23 cellular contexts compared by ENCODE assay signal in the genomic region with DNA sequence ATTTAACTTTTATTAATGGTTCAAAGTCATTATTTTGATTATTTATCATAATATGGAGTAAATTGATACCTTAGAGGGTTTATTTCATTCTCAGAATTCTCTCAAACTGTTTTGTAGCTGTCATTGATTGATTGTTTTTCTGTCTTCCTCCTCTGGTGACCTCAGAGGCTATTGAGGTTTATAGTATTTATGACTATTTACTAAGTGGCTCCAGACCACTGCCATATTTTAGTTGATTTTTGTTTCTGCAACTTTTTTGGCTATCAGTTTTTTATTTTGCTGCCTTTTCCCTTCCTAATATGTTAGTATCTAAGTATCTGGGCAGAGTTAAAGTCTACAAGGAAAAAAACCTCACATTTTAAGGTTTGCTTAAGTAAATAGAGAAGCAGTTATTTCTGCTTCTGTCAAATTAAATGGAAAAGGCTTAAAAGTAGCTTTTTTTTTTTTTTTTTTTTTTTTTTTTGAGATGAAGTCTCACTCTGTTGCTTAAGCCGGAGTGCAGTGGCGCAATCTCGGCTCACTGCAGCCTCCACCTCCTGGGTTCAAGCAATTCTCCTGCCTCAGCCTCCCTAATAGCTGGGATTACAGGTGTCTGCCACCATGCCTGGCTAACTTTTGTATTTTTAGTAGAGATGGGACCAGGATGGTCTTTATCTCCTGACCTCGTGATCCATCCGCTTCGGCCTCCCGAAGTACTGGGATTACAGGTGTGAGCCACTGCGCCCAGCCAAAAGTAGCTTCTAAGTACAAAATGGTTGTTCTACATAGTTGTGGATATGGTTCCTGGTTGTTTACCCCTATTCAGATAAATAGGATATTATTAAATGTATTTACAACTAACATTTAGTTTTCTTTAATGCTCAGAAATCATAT. TPM values are rescaled to one million over a fixed set of nuclear protein-coding genes. Genes with fewer than 3 reads are reported as not detected.
DNase-seq lines count a peak whose midpoint lies in the region; ATAC-seq and TF ChIP-seq lines count a peak whose summit lies in the region.
"Had no signal": no experiment of that assay in that cellular context is flagged by ENCODE, and none has a peak within 500 bp of the region (broad histone marks: within the 10 kb centered on the region; RNA-seq: fewer than 3 reads in every experiment).

No MANE protein-coding gene starts in this region.

- no peak for DNase-seq in activated naive CD4-positive, alpha-beta T cell (lab: John Stamatoyannopoulos, UW)
- no peak for DNase-seq in activated T-helper 1 cell treated with anti-CD3 and anti-CD28 coated beads, Interleukin-12 subunit alpha, Interleukin-12 subunit beta, Interleukin-2, Interleukin-4 antibody, amounts not matched to agents 30 ng/mL and 10 ng/mL and 1 ng/mL, durations not matched to agents 14 hours and 24 hours and 36 hours (ENCODE audit: low spot score)
- DNase-seq in psoas muscle (no peak), chondrocyte (ENCODE audit: low spot score) (no peak), mesenteric fat pad (ENCODE audit: low spot score) (no peak)
- DNase-seq: activated CD4-positive, CD25-positive, alpha-beta regulatory T cell treated with anti-CD3 and anti-CD28 coated beads, Interleukin-2, amount 50 U/mL, for 72 hours; Caco-2; GOT3; NCI-H1694 treated with DMSO at 0.1 percent for 48 hours; NCI-H526; occipital lobe; retina; stimulated activated CD4-positive, alpha-beta T cell treated with anti-CD3 and anti-CD28 coated beads, Interleukin-2, amount 100 ng/mL, for 48 hours; stimulated activated naive CD4-positive, alpha-beta T cell had no signal

- ATAC-seq in psoas muscle (no peak), GM18867 (IDR thresholded peaks at IDR 0.05; ENCODE audit: unreplicated experiment) (no peak)

- H3K27ac ChIP-seq in HEK293 (ENCODE audit: extremely low read depth, low read depth, low read length) = no peak overlapping the region
- no peak overlapping the region for H3K27ac ChIP-seq in psoas muscle
- H3K27ac ChIP-seq: breast epithelium, coronary artery, HL-60, SK-N-MC, thoracic aorta had no signal

- peaks cover 61% of the 10 kb centered on the region for H3K4me1 Mint-ChIP-seq in activated naive CD4-positive, alpha-beta T cell treated with anti-CD3 and anti-CD28 coated beads, Interleukin-2, amount 50 U/mL, for 24 hours
- H3K4me1 Mint-ChIP-seq in activated T-helper 1 cell treated with anti-CD3 and anti-CD28 coated beads, Interleukin-12 subunit alpha, Interleukin-12 subunit beta, Interleukin-2, Interleukin-4 antibody, amounts not matched to agents 30 ng/mL and 10 ng/mL and 1 ng/mL, durations not matched to agents 14 hours and 24 hours and 36 hours (ENCODE audit: low read depth) = peaks cover 69% of the 10 kb centered on the region
- H3K4me1 Mint-ChIP-seq in chondrocyte (ENCODE audit: low read depth) = peaks cover 39% of the 10 kb centered on the region

- POLR2A ChIA-PET in HEK293 (lab: Yijun Ruan, JAX) = interaction anchor here (0.6 to 4.6 kb wide), 3 partner anchors 8 to 88 kb away, joined by 4 to 24 read pairs (median 17); partner anchors contain the start of genes MDM2 and SLC35E3

- peak overlapping the region; percentile 36 for H3K4me3 Mint-ChIP-seq in activated naive CD4-positive, alpha-beta T cell treated with anti-CD3 and anti-CD28 coated beads, Interleukin-2, amount 50 U/mL, for 24 hours
- H3K4me3 Mint-ChIP-seq in activated T-helper 1 cell treated with anti-CD3 and anti-CD28 coated beads, Interleukin-12 subunit alpha, Interleukin-12 subunit beta, Interleukin-2, Interleukin-4 antibody, amounts not matched to agents 30 ng/mL and 10 ng/mL and 1 ng/mL, durations not matched to agents 14 hours and 24 hours and 36 hours = peak overlapping the region; percentile 65
- H3K4me3 Mint-ChIP-seq in chondrocyte (ENCODE audit: unreplicated experiment) = no peak overlapping the region

- H3K36me3 Mint-ChIP-seq in activated naive CD4-positive, alpha-beta T cell treated with anti-CD3 and anti-CD28 coated beads, Interleukin-2, amount 50 U/mL, for 24 hours = peaks cover 28% of the 10 kb centered on the region
- peaks cover 56% of the 10 kb centered on the region for H3K36me3 Mint-ChIP-seq in activated T-helper 1 cell treated with anti-CD3 and anti-CD28 coated beads, Interleukin-12 subunit alpha, Interleukin-12 subunit beta, Interleukin-2, Interleukin-4 antibody, amounts not matched to agents 30 ng/mL and 10 ng/mL and 1 ng/mL, durations not matched to agents 14 hours and 24 hours and 36 hours (ENCODE audit: low read depth)
- H3K36me3 Mint-ChIP-seq in chondrocyte (ENCODE audit: low read depth) = peaks cover 33% of the 10 kb centered on the region

- no peaks in the 10 kb centered on the region for H3K9me3 ChIP-seq in HEK293 (ENCODE audit: control insufficient read depth, insufficient read depth, low read depth, low read length)
- H3K9me3 ChIP-seq in psoas muscle = no peaks in the 10 kb centered on the region
- H3K9me3 ChIP-seq: breast epithelium, Caco-2, thoracic aorta had no signal

- 95 to 98% (median 98%) methylated on average over 8 of the region's 8 CpGs for WGBS in psoas muscle, 3 donors

- H3K36me3 ChIP-seq in HEK293 (ENCODE audit: control insufficient read depth in 2 of 2, insufficient read depth in 1 of 2, low read length in 2 of 2) (peaks cover 93 to 94% of the 10 kb centered on the region in 2 experiments), psoas muscle (ENCODE audit: insufficient read depth in 1 of 2, low read depth in 1 of 2) (peaks cover 0 to 100% of the 10 kb centered on the region in 2 donors)
- H3K36me3 ChIP-seq: breast epithelium had no signal

- no peaks in the 10 kb centered on the region for H3K27me3 ChIP-seq in psoas muscle (ENCODE audit: insufficient read depth in 3 of 3, low read length in 2 of 3)
- H3K27me3 ChIP-seq: breast epithelium had no signal

- intact Hi-C loops in activated T-helper 1 cell treated with anti-CD3 and anti-CD28 coated beads, Interleukin-12 subunit alpha, Interleukin-12 subunit beta, Interleukin-2, Interleukin-4 antibody, amounts not matched to agents 30 ng/mL and 10 ng/mL and 1 ng/mL, durations not matched to agents 14 hours and 24 hours and 36 hours (cut with micrococcal nuclease) = no loop called here
- intact Hi-C loops in psoas muscle (cut with DNase I) = no loop called here

- H3K27ac Mint-ChIP-seq in activated naive CD4-positive, alpha-beta T cell treated with anti-CD3 and anti-CD28 coated beads, Interleukin-2, amount 50 U/mL, for 24 hours = peak overlapping the region; percentile 85
- peak overlapping the region; percentile 11 for H3K27ac Mint-ChIP-seq in activated T-helper 1 cell treated with anti-CD3 and anti-CD28 coated beads, Interleukin-12 subunit alpha, Interleukin-12 subunit beta, Interleukin-2, Interleukin-4 antibody, amounts not matched to agents 30 ng/mL and 10 ng/mL and 1 ng/mL, durations not matched to agents 14 hours and 24 hours and 36 hours
- H3K27ac Mint-ChIP-seq in chondrocyte (ENCODE audit: unreplicated experiment) = no peak overlapping the region

- CTCF ChIA-PET in HEK293 (lab: Yijun Ruan, JAX) = interaction anchor here (0.8 to 2.7 kb wide), 3 partner anchors 14 to 19 kb away, joined by 3 to 16 read pairs (median 3); no protein-coding TSS in a partner anchor

- H3K4me3 ChIP-seq in HEK293 (ENCODE audit: low read depth, low read length) (no peak overlapping the region), psoas muscle (peak overlapping the region; percentile 93)
- H3K4me3 ChIP-seq: breast epithelium, coronary artery, lung, SK-N-MC, thoracic aorta had no signal

- H3K9me3 Mint-ChIP-seq in activated naive CD4-positive, alpha-beta T cell treated with anti-CD3 and anti-CD28 coated beads, Interleukin-2, amount 50 U/mL, for 24 hours = no peaks in the 10 kb centered on the region
- no peaks in the 10 kb centered on the region for H3K9me3 Mint-ChIP-seq in activated T-helper 1 cell treated with anti-CD3 and anti-CD28 coated beads, Interleukin-12 subunit alpha, Interleukin-12 subunit beta, Interleukin-2, Interleukin-4 antibody, amounts not matched to agents 30 ng/mL and 10 ng/mL and 1 ng/mL, durations not matched to agents 14 hours and 24 hours and 36 hours
- H3K9me3 Mint-ChIP-seq in chondrocyte (ENCODE audit: low read depth) = no peaks in the 10 kb centered on the region

- H3K4me1 ChIP-seq in HEK293 (ENCODE audit: control insufficient read depth, insufficient read depth, low read length) = 0 out of 2 replicates have a peak, but pooled peaks cover 11% of the 10 kb centered on the region
- peaks cover 37% of the 10 kb centered on the region for H3K4me1 ChIP-seq in psoas muscle
- H3K4me1 ChIP-seq: Caco-2 had no signal

- no peaks in the 10 kb centered on the region for H3K27me3 Mint-ChIP-seq in activated naive CD4-positive, alpha-beta T cell treated with anti-CD3 and anti-CD28 coated beads, Interleukin-2, amount 50 U/mL, for 24 hours
- no peaks in the 10 kb centered on the region for H3K27me3 Mint-ChIP-seq in activated T-helper 1 cell treated with anti-CD3 and anti-CD28 coated beads, Interleukin-12 subunit alpha, Interleukin-12 subunit beta, Interleukin-2, Interleukin-4 antibody, amounts not matched to agents 30 ng/mL and 10 ng/mL and 1 ng/mL, durations not matched to agents 14 hours and 24 hours and 36 hours (ENCODE audit: insufficient read depth)
- H3K27me3 Mint-ChIP-seq in chondrocyte (ENCODE audit: low read depth) = no peaks in the 10 kb centered on the region

- no peak for TF ChIP-seq CTCF in HEK293 (tag by site-specific recombination; IDR thresholded peaks at IDR 0.05)
- TF ChIP-seq CTCF in psoas muscle (IDR thresholded peaks at IDR 0.05) = no peak
- no peak for TF ChIP-seq CTCF in chondrocyte (IDR thresholded peaks at IDR 0.05)

TF ChIP-seq in HEK293, 187 proteins besides CTCF, POLR2A, EP300 and RAD21 (continues in another document):
- no peak for TF ChIP-seq ZFP37 (tag by site-specific recombination; IDR thresholded peaks at IDR 0.05)
- TF ChIP-seq, protein P1, sequence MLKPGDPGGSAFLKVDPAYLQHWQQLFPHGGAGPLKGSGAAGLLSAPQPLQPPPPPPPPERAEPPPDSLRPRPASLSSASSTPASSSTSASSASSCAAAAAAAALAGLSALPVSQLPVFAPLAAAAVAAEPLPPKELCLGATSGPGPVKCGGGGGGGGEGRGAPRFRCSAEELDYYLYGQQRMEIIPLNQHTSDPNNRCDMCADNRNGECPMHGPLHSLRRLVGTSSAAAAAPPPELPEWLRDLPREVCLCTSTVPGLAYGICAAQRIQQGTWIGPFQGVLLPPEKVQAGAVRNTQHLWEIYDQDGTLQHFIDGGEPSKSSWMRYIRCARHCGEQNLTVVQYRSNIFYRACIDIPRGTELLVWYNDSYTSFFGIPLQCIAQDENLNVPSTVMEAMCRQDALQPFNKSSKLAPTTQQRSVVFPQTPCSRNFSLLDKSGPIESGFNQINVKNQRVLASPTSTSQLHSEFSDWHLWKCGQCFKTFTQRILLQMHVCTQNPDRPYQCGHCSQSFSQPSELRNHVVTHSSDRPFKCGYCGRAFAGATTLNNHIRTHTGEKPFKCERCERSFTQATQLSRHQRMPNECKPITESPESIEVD (tag by site-specific recombination; IDR thresholded peaks at IDR 0.05) = peak; percentile 48
- TF ChIP-seq ZNF660 (tag by site-specific recombination; IDR thresholded peaks at IDR 0.05) = peak; percentile 82

RNA-seq across cellular contexts. Expression of gene MDM2, which starts 8.2 kb away (rescaled TPM):
- 279 and 303 TPM in 2 replicates for total RNA-seq in activated T-helper 1 cell treated with anti-CD3 and anti-CD28 coated beads, Interleukin-12 subunit alpha, Interleukin-12 subunit beta, Interleukin-2, Interleukin-4 antibody, amounts not matched to agents 30 ng/mL and 10 ng/mL and 1 ng/mL, durations not matched to agents 14 hours and 24 hours and 36 hours
- total RNA-seq in psoas muscle = 100 to 1,000 TPM in 1 of 4 donors, 10 to 100 TPM in 3; 51.8 to 455 (median 77.6) TPM
- 10 to 100 TPM; 25.0 to 34.2 (median 26.0) TPM for polyA plus RNA-seq in psoas muscle
- total RNA-seq in chondrocyte = 146 to 160 TPM (median 158 TPM) in 3 replicates
- 99.5 TPM for total RNA-seq in mesenteric fat pad
